ENCODE assay signal across 8 cellular contexts in the genomic region with DNA sequence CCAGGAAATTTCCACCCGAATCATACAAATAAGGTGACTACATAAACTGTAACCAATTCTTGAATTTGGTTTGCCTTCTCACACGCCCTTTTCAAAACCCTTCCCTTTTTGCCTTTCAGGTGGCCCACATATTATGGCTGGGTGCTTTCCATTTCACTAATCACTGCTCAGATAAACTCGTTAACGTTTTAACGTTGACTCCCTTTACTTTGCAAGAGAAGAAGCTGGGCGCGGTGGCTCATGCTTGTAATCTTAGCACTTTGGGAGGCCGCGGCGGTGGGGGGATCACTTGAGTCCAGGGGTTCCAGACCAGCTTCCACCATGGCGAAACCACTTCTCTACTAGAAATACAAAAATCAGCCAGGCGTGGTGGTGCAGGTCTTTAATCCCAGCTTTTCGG. TPM values are rescaled to one million over a fixed set of nuclear protein-coding genes. Genes with fewer than 3 reads are reported as not detected.
DNase-seq lines count a peak whose midpoint lies in the region; ATAC-seq and TF ChIP-seq lines count a peak whose summit lies in the region.

No MANE protein-coding gene starts in this region.

- H3K36me3 ChIP-seq in Panc1 (ENCODE audit: control insufficient read depth, insufficient read depth, low read length) (no peaks in the 10 kb centered on the region), parathyroid adenoma (ENCODE audit: control insufficient read depth, insufficient read depth, low read length) (no peaks in the 10 kb centered on the region)

- H3K79me2 ChIP-seq in parathyroid adenoma: no peaks in the 10 kb centered on the region

- CTCF ChIA-PET in Panc1 (lab: Charles Lee): no interaction called here

- no peak overlapping the region for H2AFZ ChIP-seq in parathyroid adenoma

- H3K9me3 ChIP-seq in Panc1 (ENCODE audit: control insufficient read depth, insufficient read depth, low read depth, low read length): no peaks in the 10 kb centered on the region
- no peaks in the 10 kb centered on the region for H3K9me3 ChIP-seq in parathyroid adenoma (ENCODE audit: control insufficient read depth, low read length)

- DNase-seq in Panc1 (ENCODE audit: low read depth, low spot score): no peak
- DNase-seq in NCI-H524 (lab: John Stamatoyannopoulos, UW): no peak
- DNase-seq in stimulated activated CD4-positive, alpha-beta T cell treated with anti-CD3 and anti-CD28 coated beads, Interleukin-15, amount 100 ng/mL, for 24 hours: no peak
- DNase-seq in NCI-H1048 (lab: John Stamatoyannopoulos, UW): no peak

- H3K27me3 ChIP-seq in Panc1 (ENCODE audit: control insufficient read depth, insufficient read depth, low read length) (no peaks in the 10 kb centered on the region), parathyroid adenoma (ENCODE audit: control insufficient read depth, insufficient read depth, low read length) (no peaks in the 10 kb centered on the region)

- in situ Hi-C loops in Panc1 (cut with HindIII; ENCODE audit: low pct_unique_long_range_greater_than_20kb, low sequenced_read_pairs): no loop called here

- H3K4me1 ChIP-seq in Panc1 (ENCODE audit: control insufficient read depth, insufficient read depth, low read length) (0 out of 2 replicates have a peak, but pooled peaks cover 5% of the 10 kb centered on the region), parathyroid adenoma (no peaks in the 10 kb centered on the region)

- H3K4me3 ChIP-seq in GM08714 (ENCODE audit: low read length) (peak overlapping the region; percentile 28; the same call in 1 of the 2 replicates), Panc1 (ENCODE audit: low read depth in 2 of 2, low read length in 2 of 2) (peak overlapping the region; percentile 66 to 88), parathyroid adenoma (ENCODE audit: low read depth, low read length) (peak overlapping the region; percentile 34)

- intact Hi-C loops in Panc1 (cut with micrococcal nuclease; ENCODE audit: unreplicated experiment): no loop called here

- H3K4me2 ChIP-seq in parathyroid adenoma (ENCODE audit: low read length): no peak overlapping the region

- H3K27ac ChIP-seq in Panc1 (ENCODE audit: low read length): peak overlapping the region; percentile 74
- H3K27ac ChIP-seq in parathyroid adenoma: no peak overlapping the region

- ATAC-seq in Panc1 (peak; percentile 22; the same call in 1 of the 2 replicates), esophagus mucosa (peak; percentile 10), GM21786 (IDR thresholded peaks at IDR 0.05; ENCODE audit: unreplicated experiment) (no peak)

- no TSS peak for BruUV-seq in Panc1 (replicated peaks; lab: Mats Ljungman, UMichigan)

- TF ChIP-seq CTCF in Panc1 (IDR thresholded peaks at IDR 0.05): no peak
- TF ChIP-seq CTCF in parathyroid adenoma (IDR thresholded peaks at IDR 0.05): no peak

- H3K9ac ChIP-seq in parathyroid adenoma: no peak overlapping the region

- POLR2A ChIA-PET in Panc1 (lab: Charles Lee): interaction anchor here (0.6 to 0.7 kb wide), 4 partner anchors 11 to 347 kb away, joined by 3 to 7 read pairs (median 4); no protein-coding TSS in a partner anchor

RNA-seq across cellular contexts. Expression of gene ZNF91, which starts 19.8 kb away (rescaled TPM):
- 20.6 TPM for total RNA-seq in Panc1 (2021; ENCODE audit: unreplicated experiment)
- 7.1 TPM for polyA plus RNA-seq in Panc1 (2012; ENCODE audit: insufficient read length)
- total RNA-seq in esophagus mucosa: 19.1 TPM
